Comparison of ENCODE assay signal across 20 cellular contexts in the genomic region with DNA sequence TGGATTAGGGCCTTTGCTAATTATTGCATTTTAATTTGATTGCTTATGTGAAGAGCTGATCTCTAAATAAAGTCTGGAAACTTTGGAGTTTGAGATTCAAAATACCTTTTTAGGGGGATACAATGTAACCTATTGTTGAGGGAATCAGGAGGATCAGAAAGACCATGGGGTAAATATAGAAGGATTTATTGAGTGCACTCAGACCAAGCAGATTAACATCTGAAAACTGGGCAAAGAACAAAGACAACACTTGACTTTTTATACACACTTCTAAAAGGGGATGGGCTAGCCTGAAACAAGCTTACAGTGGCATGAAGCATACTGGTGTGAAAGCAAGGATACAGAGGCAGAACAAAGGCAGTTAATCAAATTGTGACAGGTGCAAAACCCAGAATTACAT.
"Had no signal": no experiment of that assay in that cellular context is flagged by ENCODE, and none has a peak within 500 bp of the region (broad histone marks: within the 10 kb centered on the region; RNA-seq: fewer than 3 reads in every experiment).

No MANE protein-coding gene starts in this region.

- ATAC-seq: activated CD8-positive, alpha-beta T cell treated with anti-CD3 and anti-CD28 coated beads for 36 hours; activated T-cell treated with anti-CD3 and anti-CD28 coated beads, Interleukin-2, amount 50 U/mL, for 72 hours; lower lobe of right lung; stimulated activated naive CD8-positive, alpha-beta T cell treated with anti-CD3 and anti-CD28 coated beads, Interleukin-15, amount 100 ng/mL, for 72 hours; upper lobe of right lung had no signal

- H3K9me3 ChIP-seq: colonic mucosa, testis had no signal

- H3K27ac ChIP-seq: ascending aorta, colonic mucosa, epithelial cell of prostate, lower lobe of right lung, neutrophil, testis, upper lobe of right lung, VCaP had no signal

- H3K4me3 ChIP-seq: ascending aorta, colonic mucosa, lower lobe of right lung, testis, upper lobe of right lung had no signal

- H3K4me1 ChIP-seq: ascending aorta, colonic mucosa, lower lobe of right lung, testis, upper lobe of right lung had no signal

- H3K36me3 ChIP-seq: ascending aorta, colonic mucosa, lower lobe of right lung, neutrophil, upper lobe of right lung had no signal

- H3K27me3 ChIP-seq: ascending aorta, colonic mucosa, neutrophil, testis, upper lobe of right lung had no signal

- DNase-seq: activated CD8-positive, alpha-beta memory T cell treated with anti-CD3 and anti-CD28 coated beads, Interleukin-2, amount 50 U/mL, for 4 hours; activated CD8-positive, alpha-beta T cell treated with anti-CD3 and anti-CD28 coated beads for 36 hours; activated gamma-delta T cell treated with Interleukin-2 at 50 U/mL for 16 hours; activated naive CD8-positive, alpha-beta T cell treated with anti-CD3 and anti-CD28 coated beads for 36 hours; activated T-cell treated with anti-CD3 and anti-CD28 coated beads, Interleukin-2, amount 50 U/mL, for 72 hours; colonic mucosa; effector CD8-positive, alpha-beta T cell; hippocampal formation; lower lobe of right lung; naive B cell; posterior cingulate gyrus; stimulated activated CD4-positive, alpha-beta T cell treated with anti-CD3 and anti-CD28 coated beads, Interleukin-15, amount 100 ng/mL, for 24 hours; stimulated activated CD4-positive, alpha-beta T cell treated with anti-CD3 and anti-CD28 coated beads, Interleukin-4, amount 100 ng/mL, for 24 hours; stimulated activated naive CD8-positive, alpha-beta T cell treated with anti-CD3 and anti-CD28 coated beads, Interleukin-15, amount 100 ng/mL, for 72 hours; testis; upper lobe of right lung had no signal
